In genomic region chr11:14358729-14359439, GRCh38 we compare ENCODE assay signal across 8 cellular contexts. TPM values are rescaled to one million over a fixed set of nuclear protein-coding genes. Genes with fewer than 3 reads are reported as not detected.
DNase-seq lines count a peak whose midpoint lies in the region; ATAC-seq, FAIRE-seq and TF ChIP-seq lines count a peak whose summit lies in the region.

Gene RRAS2, minus strand, starts transcription at chr11:14359183. Its CDS starts 313 bp downstream, at chr11:14358870.

- no peak for FAIRE-seq in kidney (lab: Jason Lieb, UNC)

- H3K27me3 Mint-ChIP-seq in activated B cell treated with CpG ODN at 0.5 μM for 24 hours: no peaks in the 10 kb centered on the region

- peak; percentile 90 for ATAC-seq in activated B cell treated with CpG ODN at 0.5 μM for 24 hours (ENCODE audit: low read depth)

- no peaks in the 10 kb centered on the region for H3K9me3 ChIP-seq in kidney (ENCODE audit: control insufficient read depth in 1 of 2, low read length in 2 of 2)

- TF ChIP-seq CTCF in GM13977 (IDR thresholded peaks at IDR 0.05; ENCODE audit: extremely low read depth, insufficient read depth, missing control alignments) (peak; percentile 16), activated B cell treated with CpG ODN at 0.5 μM for 24 hours (IDR thresholded peaks at IDR 0.05) (no peak), cardiac fibroblast (IDR thresholded peaks at IDR 0.05; ENCODE audit: low read depth, low read length) (no peak), kidney (IDR thresholded peaks at IDR 0.05; ENCODE audit: borderline replicate concordance, extremely low read depth, insufficient read depth) (no peak)

- peaks cover 0 to 5% of the 10 kb centered on the region in 2 donors for H3K4me1 ChIP-seq in kidney (ENCODE audit: control insufficient read depth in 1 of 2, insufficient read depth in 1 of 2, low read depth in 1 of 2, low read length in 2 of 2)

- H3K4me3 ChIP-seq in cardiac fibroblast (replicated peaks in 1 of 2; ENCODE audit: low read depth in 2 of 2, low read length in 2 of 2) (peak within 1 kb of the TSS; percentile 74 to 84), kidney (ENCODE audit: low read length in 2 of 2) (peak within 1 kb of the TSS; percentile 84 to 89)

- POLR2A ChIA-PET in HEK293T (lab: Yijun Ruan, JAX): interaction anchor here (0.9 to 1.0 kb wide), 2 partner anchors 40 to 58 kb away, joined by 3 read pairs; no protein-coding TSS in a partner anchor
- POLR2A ChIA-PET in activated B cell treated with CpG ODN at 0.5 μM for 24 hours (lab: Charles Lee): interaction anchor here (0.6 to 2.1 kb wide), 15 partner anchors 13 to 533 kb away, joined by 3 to 23 read pairs (median 4); partner anchors contain the start of gene CYP2R1

- in situ Hi-C loops in GM13977 (cut with MboI; ENCODE audit: low pct_unique_long_range_greater_than_20kb, low sequenced_read_pairs, unreplicated experiment): no loop called here

- intact Hi-C loops in activated B cell treated with CpG ODN at 0.5 μM for 24 hours (cut with micrococcal nuclease): loop anchor here (1.0 to 5.0 kb wide), 12 partner anchors 9 to 691 kb away; partner anchors contain the start of genes COPB1 and FAR1
- intact Hi-C loops in kidney (cut with DNase I): no loop called here

- H3K9me3 Mint-ChIP-seq in activated B cell treated with CpG ODN at 0.5 μM for 24 hours: no peaks in the 10 kb centered on the region

- H3K36me3 ChIP-seq in kidney (ENCODE audit: control insufficient read depth in 1 of 2, insufficient read depth in 2 of 2, low read length in 2 of 2): no peaks in the 10 kb centered on the region

- CTCF ChIA-PET in HEK293T (lab: Yijun Ruan, JAX) (interaction anchor here (1.2 kb wide), 1 partner anchor 50 kb away, joined by 5 read pairs; no protein-coding TSS in a partner anchor), activated B cell treated with CpG ODN at 0.5 μM for 24 hours (lab: Charles Lee) (interaction anchor here (0.7 to 1.6 kb wide), 5 partner anchors 50 to 96 kb away, joined by 3 to 6 read pairs (median 5); no protein-coding TSS in a partner anchor)

- peak within 1 kb of the TSS; percentile 57 to 70 for H3K9ac ChIP-seq in kidney (ENCODE audit: low read length in 2 of 2)

- H3K4me3 Mint-ChIP-seq in activated B cell treated with CpG ODN at 0.5 μM for 24 hours: peak within 1 kb of the TSS; percentile 89

- peaks cover 44% of the 10 kb centered on the region for H3K4me1 Mint-ChIP-seq in activated B cell treated with CpG ODN at 0.5 μM for 24 hours

- peak within 1 kb of the TSS; percentile 81 for H3K27ac Mint-ChIP-seq in activated B cell treated with CpG ODN at 0.5 μM for 24 hours

- H3K36me3 Mint-ChIP-seq in activated B cell treated with CpG ODN at 0.5 μM for 24 hours (ENCODE audit: low read depth): peaks cover 23% of the 10 kb centered on the region

- peak; percentile 88 for DNase-seq in GM13977 (ENCODE audit: low spot score)
- peak; percentile 84 for DNase-seq in HEK293T (ENCODE audit: extremely low spot score)
- peak; percentile 28 for DNase-seq in NCI-H128 (lab: John Stamatoyannopoulos, UW; ENCODE audit: unreplicated experiment)
- peak; percentile 77 for DNase-seq in activated B cell treated with CpG ODN at 0.5 μM for 24 hours
- peak; percentile 70 to 80 for DNase-seq in cardiac fibroblast (ENCODE audit: low read depth in 2 of 2)
- DNase-seq in kidney: peak; percentile 91
- DNase-seq in stimulated activated CD4-positive, alpha-beta T cell treated with anti-CD3 and anti-CD28 coated beads, Interleukin-15, amount 100 ng/mL, for 24 hours: peak; percentile 84
- DNase-seq in middle frontal gyrus (ENCODE audit: extremely low spot score, low spot score): no peak

- peak within 1 kb of the TSS; percentile 49 to 73 for H3K27ac ChIP-seq in kidney (ENCODE audit: low read depth in 2 of 2, low read length in 2 of 2)

TF ChIP-seq in HEK293T, 16 proteins besides CTCF, POLR2A, EP300 and RAD21:
- no peak for TF ChIP-seq BHLHE40 (IDR thresholded peaks at IDR 0.05; ENCODE audit: borderline replicate concordance)
- TF ChIP-seq LEF1 (IDR thresholded peaks at IDR 0.05; ENCODE audit: borderline replicate concordance): peak; percentile 62; the same call in 1 of the 2 replicates
- TF ChIP-seq CTBP1 (IDR thresholded peaks at IDR 0.05; ENCODE audit: borderline replicate concordance): no peak

RNA-seq across cellular contexts. Expression of gene RRAS2, which starts in this region (rescaled TPM):
- total RNA-seq in activated B cell treated with CpG ODN at 0.5 μM for 24 hours: 97.7 and 106 TPM in 2 replicates
- total RNA-seq in kidney: 33.2 TPM
- 23.3 TPM for polyA plus RNA-seq in kidney (ENCODE audit: insufficient read depth, low read depth, low replicate concordance)
